In genomic region chr4:87069037-87069742, GRCh38 we compare ENCODE assay signal across 1 cellular context.
TF ChIP-seq lines count a peak whose summit lies in the region.

No MANE protein-coding gene starts in this region.

TF ChIP-seq in A549, 52 proteins besides CTCF, POLR2A, EP300 and RAD21:
- TF ChIP-seq REST (IDR thresholded peaks at IDR 0.05) = no peak
- TF ChIP-seq RFX5 (IDR thresholded peaks at IDR 0.05) = no peak
- no peak for TF ChIP-seq ZSCAN20 (CRISPR knock-in tag; IDR thresholded peaks at IDR 0.05)
- no peak for TF ChIP-seq PHF8 (IDR thresholded peaks at IDR 0.05; ENCODE audit: borderline replicate concordance, low read depth)
- TF ChIP-seq MAX (IDR thresholded peaks at IDR 0.05) = no peak
- TF ChIP-seq MAZ (IDR thresholded peaks at IDR 0.05; ENCODE audit: borderline replicate concordance, low read depth, low read length) = no peak
- TF ChIP-seq CBX2 (IDR thresholded peaks at IDR 0.05; ENCODE audit: borderline replicate concordance, low read depth) = no peak
- no peak for TF ChIP-seq EHF (CRISPR knock-in tag; IDR thresholded peaks at IDR 0.05)
- no peak for TF ChIP-seq HMGXB4 (CRISPR knock-in tag; IDR thresholded peaks at IDR 0.05; ENCODE audit: borderline replicate concordance)
- TF ChIP-seq USF2 (IDR thresholded peaks at IDR 0.05) = no peak
- TF ChIP-seq KDM1A (IDR thresholded peaks at IDR 0.05; ENCODE audit: low read depth) = no peak
- no peak for TF ChIP-seq MAFK (IDR thresholded peaks at IDR 0.05; ENCODE audit: partially characterized antibody)
- TF ChIP-seq NPAS2 (CRISPR knock-in tag; IDR thresholded peaks at IDR 0.05; ENCODE audit: borderline replicate concordance) = no peak
- TF ChIP-seq RARB (CRISPR knock-in tag; IDR thresholded peaks at IDR 0.05) = no peak
- TF ChIP-seq ZC3H11A (IDR thresholded peaks at IDR 0.05) = no peak
- no peak for TF ChIP-seq NFE2L2 (conservative IDR thresholded peaks at IDR 0.05; ENCODE audit: low read length)
- TF ChIP-seq CBX8 (IDR thresholded peaks at IDR 0.05) = no peak
- no peak for TF ChIP-seq JUN (IDR thresholded peaks at IDR 0.05)
- no peak for TF ChIP-seq HES2 (IDR thresholded peaks at IDR 0.05)
